Comparison of ENCODE assay signal across 14 cellular contexts in genomic region chr14:36057452-36058142, GRCh38.
DNase-seq lines count a peak whose midpoint lies in the region; ATAC-seq and TF ChIP-seq lines count a peak whose summit lies in the region.
"Had no signal": no experiment of that assay in that cellular context is flagged by ENCODE, and none has a peak within 500 bp of the region (broad histone marks: within the 10 kb centered on the region; RNA-seq: fewer than 3 reads in every experiment).

No MANE protein-coding gene starts in this region.

- peaks cover 13 to 45% of the 10 kb centered on the region in 2 donors for H3K4me1 ChIP-seq in thyroid gland
- no peaks in the 10 kb centered on the region for H3K4me1 ChIP-seq in stomach

- no peaks in the 10 kb centered on the region for H3K27me3 ChIP-seq in thyroid gland
- H3K27me3 ChIP-seq in dorsolateral prefrontal cortex, result no peaks in the 10 kb centered on the region
- H3K27me3 ChIP-seq in stomach, result no peaks in the 10 kb centered on the region
- H3K27me3 ChIP-seq: upper lobe of left lung had no signal

- H3K4me3 ChIP-seq in thyroid gland (replicated peaks in 1 of 3), result no peak overlapping the region
- H3K4me3 ChIP-seq in dorsolateral prefrontal cortex, result no peak overlapping the region
- no peak overlapping the region for H3K4me3 ChIP-seq in stomach
- H3K4me3 ChIP-seq: upper lobe of left lung had no signal

- TF ChIP-seq CTCF in thyroid gland (IDR thresholded peaks at IDR 0.05), result peak in 3 of 6 experiments; percentile 28 to 51 (median 41)
- TF ChIP-seq CTCF in dorsolateral prefrontal cortex (IDR thresholded peaks at IDR 0.05 in 54 of 56, conservative IDR thresholded peaks at IDR 0.05 in 2 of 56; ENCODE audit: low read depth in 1 of 56, partially characterized antibody in 56 of 56), result no peak
- TF ChIP-seq CTCF in stomach (IDR thresholded peaks at IDR 0.05), result no peak

- no peak for TF ChIP-seq EP300 in stomach (IDR thresholded peaks at IDR 0.05)

- TF ChIP-seq POLR2A in thyroid gland (IDR thresholded peaks at IDR 0.05) (no peak), stomach (IDR thresholded peaks at IDR 0.05) (no peak)

- ATAC-seq in GM18873 (IDR thresholded peaks at IDR 0.05; ENCODE audit: low FRiP score, unreplicated experiment), result no peak
- ATAC-seq: natural killer cell had no signal

- no peaks in the 10 kb centered on the region for H3K9me3 ChIP-seq in thyroid gland
- no peaks in the 10 kb centered on the region for H3K9me3 ChIP-seq in stomach
- H3K9me3 ChIP-seq: upper lobe of left lung had no signal

- DNase-seq in NCI-H748 (lab: John Stamatoyannopoulos, UW; ENCODE audit: unreplicated experiment), result peak; percentile 60
- DNase-seq in NCI-H748 treated with DMSO at 0.1 percent for 48 hours (lab: John Stamatoyannopoulos, UW), result no peak
- peak; percentile 68 for DNase-seq in NCI-H226
- DNase-seq in dermis blood vessel endothelial cell, result peak; percentile 18
- DNase-seq in thyroid gland, result peak; percentile 39 to 46
- DNase-seq in dorsolateral prefrontal cortex, result no peak
- DNase-seq in stomach, result no peak
- DNase-seq: activated CD4-positive, alpha-beta memory T cell treated with anti-CD3 and anti-CD28 coated beads for 36 hours; activated gamma-delta T cell treated with Interleukin-2 at 50 U/mL for 16 hours; KG1; natural killer cell; small intestine; upper lobe of left lung had no signal

- H3K27ac ChIP-seq in thyroid gland, result peak overlapping the region; percentile 84 to 97 (median 96)
- H3K27ac ChIP-seq in dorsolateral prefrontal cortex, result no peak overlapping the region
- H3K27ac ChIP-seq in stomach, result no peak overlapping the region

- H3K36me3 ChIP-seq in thyroid gland (no peaks in the 10 kb centered on the region), stomach (no peaks in the 10 kb centered on the region)
- H3K36me3 ChIP-seq: upper lobe of left lung had no signal

- 26 to 35% methylated on average over 7 of the region's 7 CpGs for WGBS in thyroid gland, 2 donors
- 53 to 65% (median 62%) methylated on average over 7 of the region's 7 CpGs for WGBS in stomach, 5 donors

- intact Hi-C loops in thyroid gland (cut with DNase I), result no loop called here
- intact Hi-C loops in dorsolateral prefrontal cortex (cut with DNase I), result no loop called here
- intact Hi-C loops in stomach (cut with DNase I; ENCODE audit: low total_unique reads), result no loop called here

Comparison
In these comparisons a context has a peak if more than half of its experiments do, and no peak if none do; other contexts are left out.
1. DNase-seq: peak in NCI-H748 (single experiment), NCI-H226 (single experiment), dermis blood vessel endothelial cell (single experiment) and thyroid gland (2 of 2); none in NCI-H748 treated with DMSO at 0.1 percent for 48 hours (single experiment), dorsolateral prefrontal cortex (0 of 10) and stomach (single experiment).
2. H3K27ac ChIP-seq: peak in thyroid gland (3 of 3); none in dorsolateral prefrontal cortex (0 of 59) and stomach (0 of 5).